8 cellular contexts compared by ENCODE assay signal in genomic region chr17:77465358-77466041, GRCh38.
DNase-seq lines count a peak whose midpoint lies in the region; ATAC-seq and TF ChIP-seq lines count a peak whose summit lies in the region.

No MANE protein-coding gene starts in this region.

- no peak for TF ChIP-seq POLR2A in upper lobe of left lung (IDR thresholded peaks at IDR 0.05)

- no peak overlapping the region for H3K9ac ChIP-seq in endodermal cell (ENCODE audit: extremely low read depth, low read length, poor library complexity, severe bottlenecking)

- WGBS in endodermal cell (ENCODE audit: insufficient coverage in 1 of 2, insufficient read length in 1 of 2), 2 experiments, result 29 to 56% methylated on average over 7 to 13 of the region's 13 CpGs
- WGBS in upper lobe of left lung, 2 donors, result 15 to 32% methylated on average over 11 to 13 of the region's 13 CpGs

- no peaks in the 10 kb centered on the region for H3K27me3 Mint-ChIP-seq in endodermal cell (ENCODE audit: insufficient read depth)
- H3K27me3 Mint-ChIP-seq in naive thymus-derived CD8-positive, alpha-beta T cell, result no peaks in the 10 kb centered on the region

- H3K4me3 ChIP-seq in endodermal cell (ENCODE audit: low read length) (no peak overlapping the region), upper lobe of left lung (peak overlapping the region in 2 of 4 donors; percentile 15 to 17)

- DNase-seq in C1 segment of cervical spinal cord (lab: John Stamatoyannopoulos, UW) (peak in 8 of 14 donors; percentile 13 to 61 (median 46)), KBM-7 (peak; percentile 94), endodermal cell (peak; percentile 83), upper lobe of left lung (peak; percentile 65 to 90), COR-L47 (lab: John Stamatoyannopoulos, UW) (no peak)
- peak; percentile 84 for DNase-seq in activated CD4-positive, alpha-beta T cell treated with anti-CD3 and anti-CD28 coated beads for 48 hours
- DNase-seq in naive thymus-derived CD8-positive, alpha-beta T cell, result peak in 9 of 10 donors; percentile 70 to 92 (median 80)

- H3K9me3 ChIP-seq in endodermal cell (ENCODE audit: control insufficient read depth, low read length), result no peaks in the 10 kb centered on the region
- no peaks in the 10 kb centered on the region for H3K9me3 ChIP-seq in upper lobe of left lung

- H3K4me1 ChIP-seq in endodermal cell (ENCODE audit: control insufficient read depth, insufficient read depth, low read length) (peaks cover 10% of the 10 kb centered on the region), upper lobe of left lung (peaks cover 51 to 86% (median 61%) of the 10 kb centered on the region in 4 donors)

- H3K36me3 Mint-ChIP-seq in endodermal cell (ENCODE audit: low read depth), result peaks cover 37% of the 10 kb centered on the region
- H3K36me3 Mint-ChIP-seq in naive thymus-derived CD8-positive, alpha-beta T cell, result peaks cover 0 to 54% (median 18%) of the 10 kb centered on the region in 3 donors

- POLR2A ChIA-PET in naive thymus-derived CD8-positive, alpha-beta T cell (lab: Charles Lee), result interaction anchor here (0.6 to 74.5 kb wide), 12 partner anchors 8 to 493 kb away, joined by 3 to 5369 read pairs (median 7); partner anchors contain the start of gene TNRC6C

- peak overlapping the region; percentile 90 for H3K27ac ChIP-seq in endodermal cell (ENCODE audit: low read depth, low read length)
- H3K27ac ChIP-seq in upper lobe of left lung, result peak overlapping the region; percentile 77 to 84 (median 80)

- peak; percentile 51 for ATAC-seq in GM21367 (IDR thresholded peaks at IDR 0.05; ENCODE audit: unreplicated experiment)
- peak; percentile 82 to 95 for ATAC-seq in naive thymus-derived CD8-positive, alpha-beta T cell
- ATAC-seq in upper lobe of left lung (ENCODE audit: low FRiP score in 2 of 2), result peak; percentile 84 to 88

- H3K4me1 Mint-ChIP-seq in endodermal cell, result peaks cover 47% of the 10 kb centered on the region
- H3K4me1 Mint-ChIP-seq in naive thymus-derived CD8-positive, alpha-beta T cell, result peaks cover 48 to 94% (median 92%) of the 10 kb centered on the region in 4 donors

- no peaks in the 10 kb centered on the region for H3K27me3 ChIP-seq in endodermal cell (ENCODE audit: control insufficient read depth, insufficient read depth, low read length, poor library complexity, severe bottlenecking)
- no peaks in the 10 kb centered on the region for H3K27me3 ChIP-seq in upper lobe of left lung

- no peak for TF ChIP-seq EP300 in upper lobe of left lung (IDR thresholded peaks at IDR 0.05)

- in situ Hi-C loops in KBM-7 (cut with MboI; ENCODE audit: low pct_unique_long_range_greater_than_20kb, low sequenced_read_pairs), result no loop called here

- TF ChIP-seq CTCF in endodermal cell (conservative IDR thresholded peaks at IDR 0.05) (no peak), upper lobe of left lung (IDR thresholded peaks at IDR 0.05) (no peak)

- peaks cover 14% of the 10 kb centered on the region for H3K36me3 ChIP-seq in endodermal cell (ENCODE audit: control insufficient read depth, insufficient read depth, low read length)
- H3K36me3 ChIP-seq in upper lobe of left lung, result no peaks in the 10 kb centered on the region

- peak overlapping the region; percentile 95 for H3K27ac Mint-ChIP-seq in endodermal cell
- peak overlapping the region; percentile 75 to 99 (median 94) for H3K27ac Mint-ChIP-seq in naive thymus-derived CD8-positive, alpha-beta T cell

- H3K4me3 Mint-ChIP-seq in endodermal cell, result peak overlapping the region; percentile 49
- peak overlapping the region; percentile 70 to 88 (median 81) for H3K4me3 Mint-ChIP-seq in naive thymus-derived CD8-positive, alpha-beta T cell

- no peaks in the 10 kb centered on the region for H3K9me3 Mint-ChIP-seq in endodermal cell
- H3K9me3 Mint-ChIP-seq in naive thymus-derived CD8-positive, alpha-beta T cell, result peaks cover 0 to 6% (median 0%) of the 10 kb centered on the region in 9 donors
